In genomic region chr4:23135792-23136645, GRCh38 we compare ENCODE assay signal across 8 cellular contexts.
DNase-seq lines count a peak whose midpoint lies in the region; ATAC-seq and TF ChIP-seq lines count a peak whose summit lies in the region.

No MANE protein-coding gene starts in this region.

- CTCF ChIA-PET in naive thymus-derived CD4-positive, alpha-beta T cell (lab: Charles Lee), result interaction anchor here (1.0 to 1.2 kb wide), 2 partner anchors 811 to 1283 kb away, joined by 3 to 6 read pairs; no protein-coding TSS in a partner anchor

- peak; percentile 2 for DNase-seq in stimulated activated CD4-positive, alpha-beta T cell treated with anti-CD3 and anti-CD28 coated beads, Interleukin-15, amount 100 ng/mL, for 24 hours
- no peak for DNase-seq in stimulated activated CD4-positive, alpha-beta T cell treated with anti-CD3 and anti-CD28 coated beads, Interleukin-4, amount 100 ng/mL, for 4 hours
- DNase-seq in NCI-H748 treated with DMSO at 0.1 percent for 48 hours (lab: John Stamatoyannopoulos, UW) (peak; percentile 15), coronary artery (ENCODE audit: low spot score) (no peak), mesenteric fat pad (ENCODE audit: low spot score) (no peak)
- peak in 5 of 9 donors; percentile 2 to 20 (median 18) for DNase-seq in naive thymus-derived CD4-positive, alpha-beta T cell

- no peaks in the 10 kb centered on the region for H3K4me1 Mint-ChIP-seq in naive thymus-derived CD4-positive, alpha-beta T cell

- H3K9me3 Mint-ChIP-seq in naive thymus-derived CD4-positive, alpha-beta T cell, result peaks cover 0 to 1% (median 0%) of the 10 kb centered on the region in 11 donors

- H3K27me3 ChIP-seq in naive thymus-derived CD4-positive, alpha-beta T cell (ENCODE audit: control insufficient read depth in 2 of 2, insufficient read depth in 2 of 2, low read length in 2 of 2), result no peaks in the 10 kb centered on the region

- no peaks in the 10 kb centered on the region for H3K4me1 ChIP-seq in naive thymus-derived CD4-positive, alpha-beta T cell (ENCODE audit: control insufficient read depth in 2 of 2, insufficient read depth in 2 of 2, low read length in 2 of 2)

- no peaks in the 10 kb centered on the region for H3K9me3 ChIP-seq in naive thymus-derived CD4-positive, alpha-beta T cell (ENCODE audit: control insufficient read depth in 2 of 3, low read length in 3 of 3)

- ATAC-seq in HG03378 (IDR thresholded peaks at IDR 0.05; ENCODE audit: unreplicated experiment) (peak; percentile 63), HG03280 (IDR thresholded peaks at IDR 0.05; ENCODE audit: unreplicated experiment) (no peak)
- ATAC-seq in naive thymus-derived CD4-positive, alpha-beta T cell, result no peak

- H3K4me3 Mint-ChIP-seq in naive thymus-derived CD4-positive, alpha-beta T cell, result no peak overlapping the region

- POLR2A ChIA-PET in naive thymus-derived CD4-positive, alpha-beta T cell (lab: Charles Lee), result no interaction called here

- H3K27ac ChIP-seq in coronary artery, result no peak overlapping the region
- H3K27ac ChIP-seq in naive thymus-derived CD4-positive, alpha-beta T cell (ENCODE audit: low read depth, low read length), result no peak overlapping the region

- no peak overlapping the region for H3K4me3 ChIP-seq in coronary artery
- no peak overlapping the region for H3K4me3 ChIP-seq in naive thymus-derived CD4-positive, alpha-beta T cell (ENCODE audit: low read length)

- H3K27ac Mint-ChIP-seq in naive thymus-derived CD4-positive, alpha-beta T cell, result no peak overlapping the region

- intact Hi-C loops in naive thymus-derived CD4-positive, alpha-beta T cell (cut with micrococcal nuclease), result loop anchor here in 1 of 2 donors (1.0 to 5.0 kb wide), 3 partner anchors 476 to 1283 kb away; no protein-coding TSS in a partner anchor

- no peaks in the 10 kb centered on the region for H3K36me3 Mint-ChIP-seq in naive thymus-derived CD4-positive, alpha-beta T cell

- peak; percentile 63 for TF ChIP-seq CTCF in coronary artery (IDR thresholded peaks at IDR 0.05)

- peaks cover 0 to 9% (median 0%) of the 10 kb centered on the region in 5 donors for H3K27me3 Mint-ChIP-seq in naive thymus-derived CD4-positive, alpha-beta T cell

- H3K36me3 ChIP-seq in naive thymus-derived CD4-positive, alpha-beta T cell (ENCODE audit: control insufficient read depth in 2 of 3, insufficient read depth in 3 of 3, low read length in 3 of 3), result no peaks in the 10 kb centered on the region

Comparison
In these comparisons a context has a peak if more than half of its experiments do, and no peak if none do; other contexts are left out.
1. DNase-seq: peak in stimulated activated CD4-positive, alpha-beta T cell treated with anti-CD3 and anti-CD28 coated beads, Interleukin-15, amount 100 ng/mL, for 24 hours (single experiment), NCI-H748 treated with DMSO at 0.1 percent for 48 hours (single experiment) and naive thymus-derived CD4-positive, alpha-beta T cell (5 of 9); none in stimulated activated CD4-positive, alpha-beta T cell treated with anti-CD3 and anti-CD28 coated beads, Interleukin-4, amount 100 ng/mL, for 4 hours (0 of 2), coronary artery (single experiment) and mesenteric fat pad (single experiment).